Comparison of ENCODE assay signal across 1 cellular context in the genomic region with DNA sequence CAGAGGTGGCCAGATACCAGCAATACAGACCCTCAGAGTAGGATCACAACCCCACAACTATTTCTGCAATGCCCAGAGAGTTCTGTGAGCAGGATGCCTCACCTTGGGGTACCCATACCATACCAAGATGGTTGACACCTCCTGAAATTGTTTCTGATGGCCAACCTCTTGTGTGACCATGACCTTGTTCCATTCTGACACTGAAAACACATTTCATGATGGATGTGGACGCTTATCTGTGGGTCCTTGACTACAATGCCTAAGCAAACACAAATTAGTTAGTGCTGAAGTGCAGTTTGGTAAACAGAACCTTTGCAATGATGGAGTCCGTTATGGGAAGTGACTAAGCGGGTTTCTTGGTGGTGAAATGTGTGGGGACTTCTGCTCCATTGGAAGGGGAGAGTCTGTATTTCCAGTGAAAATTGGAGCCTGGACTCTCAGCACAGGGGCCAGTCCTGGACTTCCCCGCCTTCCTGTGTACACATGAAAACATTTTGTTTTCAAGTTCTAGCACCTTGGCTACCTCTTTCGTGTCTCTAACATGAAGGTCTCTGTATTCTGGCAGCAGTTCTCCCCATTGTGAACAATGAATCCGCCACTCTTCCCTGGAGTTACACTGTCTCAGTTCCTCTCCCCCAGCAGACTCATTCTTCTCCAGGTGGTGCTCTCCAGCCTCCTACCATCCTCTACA.
TF ChIP-seq lines count a peak whose summit lies in the region.

No MANE protein-coding gene starts in this region.

TF ChIP-seq in HepG2, 621 proteins besides CTCF, POLR2A, EP300 and RAD21 (continued from another document and continues in another):
- TF ChIP-seq, protein P1, sequence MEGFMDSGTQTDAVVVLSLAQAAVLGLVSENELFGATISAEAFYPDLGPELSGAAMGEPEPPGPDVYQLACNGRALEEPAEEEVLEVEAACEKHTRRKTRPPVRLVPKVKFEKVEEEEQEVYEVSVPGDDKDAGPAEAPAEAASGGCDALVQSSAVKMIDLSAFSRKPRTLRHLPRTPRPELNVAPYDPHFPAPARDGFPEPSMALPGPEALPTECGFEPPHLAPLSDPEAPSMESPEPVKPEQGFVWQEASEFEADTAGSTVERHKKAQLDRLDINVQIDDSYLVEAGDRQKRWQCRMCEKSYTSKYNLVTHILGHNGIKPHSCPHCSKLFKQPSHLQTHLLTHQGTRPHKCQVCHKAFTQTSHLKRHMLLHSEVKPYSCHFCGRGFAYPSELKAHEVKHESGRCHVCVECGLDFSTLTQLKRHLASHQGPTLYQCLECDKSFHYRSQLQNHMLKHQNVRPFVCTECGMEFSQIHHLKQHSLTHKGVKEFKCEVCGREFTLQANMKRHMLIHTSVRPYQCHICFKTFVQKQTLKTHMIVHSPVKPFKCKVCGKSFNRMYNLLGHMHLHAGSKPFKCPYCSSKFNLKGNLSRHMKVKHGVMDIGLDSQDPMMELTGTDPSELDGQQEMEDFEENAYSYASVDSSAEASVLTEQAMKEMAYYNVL (CRISPR knock-in tag; IDR thresholded peaks at IDR 0.05; ENCODE audit: borderline replicate concordance): peak; percentile 89
- TF ChIP-seq DR1 (CRISPR knock-in tag; IDR thresholded peaks at IDR 0.05): no peak
- TF ChIP-seq, protein P2, sequence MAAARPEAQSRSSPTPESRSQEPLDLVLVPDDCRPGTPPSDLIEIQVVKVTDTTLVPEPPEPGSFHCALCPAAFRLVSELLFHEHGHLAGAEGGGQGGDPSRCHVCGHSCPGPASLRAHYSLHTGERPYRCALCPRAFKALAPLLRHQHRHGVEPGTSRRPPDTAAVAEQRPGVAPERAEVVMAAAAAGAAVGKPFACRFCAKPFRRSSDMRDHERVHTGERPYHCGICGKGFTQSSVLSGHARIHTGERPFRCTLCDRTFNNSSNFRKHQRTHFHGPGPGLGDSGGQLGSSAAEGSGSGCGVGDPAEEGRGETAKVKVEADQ (CRISPR knock-in tag; IDR thresholded peaks at IDR 0.05; ENCODE audit: borderline replicate concordance): 0 out of 2 replicates have a peak, but pooled peaks have one; percentile 32
- peak; percentile 51; the same call in 1 of the 2 replicates for TF ChIP-seq ZNF607 (CRISPR knock-in tag; IDR thresholded peaks at IDR 0.05; ENCODE audit: borderline replicate concordance)
- TF ChIP-seq, protein P3, sequence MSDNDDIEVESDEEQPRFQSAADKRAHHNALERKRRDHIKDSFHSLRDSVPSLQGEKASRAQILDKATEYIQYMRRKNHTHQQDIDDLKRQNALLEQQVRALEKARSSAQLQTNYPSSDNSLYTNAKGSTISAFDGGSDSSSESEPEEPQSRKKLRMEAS (IDR thresholded peaks at IDR 0.05): peak; percentile 81
- TF ChIP-seq CBX1 (IDR thresholded peaks at IDR 0.05; ENCODE audit: low read depth): peak; percentile 84
- peak; percentile 60; the same call in 1 of the 2 replicates for TF ChIP-seq ZNF430 (CRISPR knock-in tag; IDR thresholded peaks at IDR 0.05)
- TF ChIP-seq ZNF564 (CRISPR knock-in tag; IDR thresholded peaks at IDR 0.05): 0 out of 2 replicates have a peak, but pooled peaks have one; percentile 73
- peak; percentile 96 for TF ChIP-seq BCL6 (CRISPR knock-in tag; IDR thresholded peaks at IDR 0.05)
- TF ChIP-seq KDM1A (CRISPR knock-in tag; IDR thresholded peaks at IDR 0.05): peak; percentile 59; the same call in 1 of the 2 replicates
- TF ChIP-seq, protein P4, sequence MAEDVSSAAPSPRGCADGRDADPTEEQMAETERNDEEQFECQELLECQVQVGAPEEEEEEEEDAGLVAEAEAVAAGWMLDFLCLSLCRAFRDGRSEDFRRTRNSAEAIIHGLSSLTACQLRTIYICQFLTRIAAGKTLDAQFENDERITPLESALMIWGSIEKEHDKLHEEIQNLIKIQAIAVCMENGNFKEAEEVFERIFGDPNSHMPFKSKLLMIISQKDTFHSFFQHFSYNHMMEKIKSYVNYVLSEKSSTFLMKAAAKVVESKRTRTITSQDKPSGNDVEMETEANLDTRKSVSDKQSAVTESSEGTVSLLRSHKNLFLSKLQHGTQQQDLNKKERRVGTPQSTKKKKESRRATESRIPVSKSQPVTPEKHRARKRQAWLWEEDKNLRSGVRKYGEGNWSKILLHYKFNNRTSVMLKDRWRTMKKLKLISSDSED (CRISPR knock-in tag; IDR thresholded peaks at IDR 0.05): no peak
- TF ChIP-seq, protein P5, sequence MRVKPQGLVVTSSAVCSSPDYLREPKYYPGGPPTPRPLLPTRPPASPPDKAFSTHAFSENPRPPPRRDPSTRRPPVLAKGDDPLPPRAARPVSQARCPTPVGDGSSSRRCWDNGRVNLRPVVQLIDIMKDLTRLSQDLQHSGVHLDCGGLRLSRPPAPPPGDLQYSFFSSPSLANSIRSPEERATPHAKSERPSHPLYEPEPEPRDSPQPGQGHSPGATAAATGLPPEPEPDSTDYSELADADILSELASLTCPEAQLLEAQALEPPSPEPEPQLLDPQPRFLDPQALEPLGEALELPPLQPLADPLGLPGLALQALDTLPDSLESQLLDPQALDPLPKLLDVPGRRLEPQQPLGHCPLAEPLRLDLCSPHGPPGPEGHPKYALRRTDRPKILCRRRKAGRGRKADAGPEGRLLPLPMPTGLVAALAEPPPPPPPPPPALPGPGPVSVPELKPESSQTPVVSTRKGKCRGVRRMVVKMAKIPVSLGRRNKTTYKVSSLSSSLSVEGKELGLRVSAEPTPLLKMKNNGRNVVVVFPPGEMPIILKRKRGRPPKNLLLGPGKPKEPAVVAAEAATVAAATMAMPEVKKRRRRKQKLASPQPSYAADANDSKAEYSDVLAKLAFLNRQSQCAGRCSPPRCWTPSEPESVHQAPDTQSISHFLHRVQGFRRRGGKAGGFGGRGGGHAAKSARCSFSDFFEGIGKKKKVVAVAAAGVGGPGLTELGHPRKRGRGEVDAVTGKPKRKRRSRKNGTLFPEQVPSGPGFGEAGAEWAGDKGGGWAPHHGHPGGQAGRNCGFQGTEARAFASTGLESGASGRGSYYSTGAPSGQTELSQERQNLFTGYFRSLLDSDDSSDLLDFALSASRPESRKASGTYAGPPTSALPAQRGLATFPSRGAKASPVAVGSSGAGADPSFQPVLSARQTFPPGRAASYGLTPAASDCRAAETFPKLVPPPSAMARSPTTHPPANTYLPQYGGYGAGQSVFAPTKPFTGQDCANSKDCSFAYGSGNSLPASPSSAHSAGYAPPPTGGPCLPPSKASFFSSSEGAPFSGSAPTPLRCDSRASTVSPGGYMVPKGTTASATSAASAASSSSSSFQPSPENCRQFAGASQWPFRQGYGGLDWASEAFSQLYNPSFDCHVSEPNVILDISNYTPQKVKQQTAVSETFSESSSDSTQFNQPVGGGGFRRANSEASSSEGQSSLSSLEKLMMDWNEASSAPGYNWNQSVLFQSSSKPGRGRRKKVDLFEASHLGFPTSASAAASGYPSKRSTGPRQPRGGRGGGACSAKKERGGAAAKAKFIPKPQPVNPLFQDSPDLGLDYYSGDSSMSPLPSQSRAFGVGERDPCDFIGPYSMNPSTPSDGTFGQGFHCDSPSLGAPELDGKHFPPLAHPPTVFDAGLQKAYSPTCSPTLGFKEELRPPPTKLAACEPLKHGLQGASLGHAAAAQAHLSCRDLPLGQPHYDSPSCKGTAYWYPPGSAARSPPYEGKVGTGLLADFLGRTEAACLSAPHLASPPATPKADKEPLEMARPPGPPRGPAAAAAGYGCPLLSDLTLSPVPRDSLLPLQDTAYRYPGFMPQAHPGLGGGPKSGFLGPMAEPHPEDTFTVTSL (CRISPR knock-in tag; IDR thresholded peaks at IDR 0.05; ENCODE audit: borderline replicate concordance): peak; percentile 97
- no peak for TF ChIP-seq ZNF253 (CRISPR knock-in tag; IDR thresholded peaks at IDR 0.05; ENCODE audit: borderline replicate concordance)
- TF ChIP-seq SYNCRIP (IDR thresholded peaks at IDR 0.05; ENCODE audit: insufficient read depth, low read depth, low read length): no peak
- no peak for TF ChIP-seq KLF15 (CRISPR knock-in tag; IDR thresholded peaks at IDR 0.05; ENCODE audit: borderline replicate concordance)
- TF ChIP-seq, protein P6, sequence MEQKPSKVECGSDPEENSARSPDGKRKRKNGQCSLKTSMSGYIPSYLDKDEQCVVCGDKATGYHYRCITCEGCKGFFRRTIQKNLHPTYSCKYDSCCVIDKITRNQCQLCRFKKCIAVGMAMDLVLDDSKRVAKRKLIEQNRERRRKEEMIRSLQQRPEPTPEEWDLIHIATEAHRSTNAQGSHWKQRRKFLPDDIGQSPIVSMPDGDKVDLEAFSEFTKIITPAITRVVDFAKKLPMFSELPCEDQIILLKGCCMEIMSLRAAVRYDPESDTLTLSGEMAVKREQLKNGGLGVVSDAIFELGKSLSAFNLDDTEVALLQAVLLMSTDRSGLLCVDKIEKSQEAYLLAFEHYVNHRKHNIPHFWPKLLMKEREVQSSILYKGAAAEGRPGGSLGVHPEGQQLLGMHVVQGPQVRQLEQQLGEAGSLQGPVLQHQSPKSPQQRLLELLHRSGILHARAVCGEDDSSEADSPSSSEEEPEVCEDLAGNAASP (CRISPR knock-in tag; IDR thresholded peaks at IDR 0.05; ENCODE audit: borderline replicate concordance): peak; percentile 96; the same call in 1 of the 2 replicates
- TF ChIP-seq ZNF484 (CRISPR knock-in tag; IDR thresholded peaks at IDR 0.05; ENCODE audit: borderline replicate concordance, low read depth): no peak
- TF ChIP-seq, protein P7, sequence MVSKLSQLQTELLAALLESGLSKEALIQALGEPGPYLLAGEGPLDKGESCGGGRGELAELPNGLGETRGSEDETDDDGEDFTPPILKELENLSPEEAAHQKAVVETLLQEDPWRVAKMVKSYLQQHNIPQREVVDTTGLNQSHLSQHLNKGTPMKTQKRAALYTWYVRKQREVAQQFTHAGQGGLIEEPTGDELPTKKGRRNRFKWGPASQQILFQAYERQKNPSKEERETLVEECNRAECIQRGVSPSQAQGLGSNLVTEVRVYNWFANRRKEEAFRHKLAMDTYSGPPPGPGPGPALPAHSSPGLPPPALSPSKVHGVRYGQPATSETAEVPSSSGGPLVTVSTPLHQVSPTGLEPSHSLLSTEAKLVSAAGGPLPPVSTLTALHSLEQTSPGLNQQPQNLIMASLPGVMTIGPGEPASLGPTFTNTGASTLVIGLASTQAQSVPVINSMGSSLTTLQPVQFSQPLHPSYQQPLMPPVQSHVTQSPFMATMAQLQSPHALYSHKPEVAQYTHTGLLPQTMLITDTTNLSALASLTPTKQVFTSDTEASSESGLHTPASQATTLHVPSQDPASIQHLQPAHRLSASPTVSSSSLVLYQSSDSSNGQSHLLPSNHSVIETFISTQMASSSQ (IDR thresholded peaks at IDR 0.05; ENCODE audit: low read depth): peak; percentile 83
- TF ChIP-seq, protein P7 (CRISPR knock-in tag; IDR thresholded peaks at IDR 0.05; ENCODE audit: borderline replicate concordance): peak; percentile 94
- TF ChIP-seq HDAC1 (CRISPR knock-in tag; IDR thresholded peaks at IDR 0.05): peak; percentile 97
- no peak for TF ChIP-seq MTF1 (CRISPR knock-in tag; IDR thresholded peaks at IDR 0.05)
- TF ChIP-seq, protein P8, sequence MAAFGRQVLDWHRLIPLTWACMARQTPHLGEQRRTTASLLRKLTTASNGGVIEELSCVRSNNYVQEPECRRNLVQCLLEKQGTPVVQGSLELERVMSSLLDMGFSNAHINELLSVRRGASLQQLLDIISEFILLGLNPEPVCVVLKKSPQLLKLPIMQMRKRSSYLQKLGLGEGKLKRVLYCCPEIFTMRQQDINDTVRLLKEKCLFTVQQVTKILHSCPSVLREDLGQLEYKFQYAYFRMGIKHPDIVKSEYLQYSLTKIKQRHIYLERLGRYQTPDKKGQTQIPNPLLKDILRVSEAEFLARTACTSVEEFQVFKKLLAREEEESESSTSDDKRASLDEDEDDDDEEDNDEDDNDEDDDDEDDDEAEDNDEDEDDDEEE (CRISPR knock-in tag; IDR thresholded peaks at IDR 0.05): no peak
- no peak for TF ChIP-seq AGO2 (optimal IDR thresholded peaks at IDR 0.05; ENCODE audit: low read depth, low read length)
- peak; percentile 82; the same call in 1 of the 2 replicates for TF ChIP-seq ZNF431 (CRISPR knock-in tag; IDR thresholded peaks at IDR 0.05; ENCODE audit: borderline replicate concordance, low read depth)
- TF ChIP-seq TBX3 (IDR thresholded peaks at IDR 0.05; ENCODE audit: borderline replicate concordance): peak; percentile 98
- peak; percentile 44; the same call in 1 of the 2 replicates for TF ChIP-seq NAIF1 (CRISPR knock-in tag; IDR thresholded peaks at IDR 0.05; ENCODE audit: borderline replicate concordance)
- TF ChIP-seq, protein P9, sequence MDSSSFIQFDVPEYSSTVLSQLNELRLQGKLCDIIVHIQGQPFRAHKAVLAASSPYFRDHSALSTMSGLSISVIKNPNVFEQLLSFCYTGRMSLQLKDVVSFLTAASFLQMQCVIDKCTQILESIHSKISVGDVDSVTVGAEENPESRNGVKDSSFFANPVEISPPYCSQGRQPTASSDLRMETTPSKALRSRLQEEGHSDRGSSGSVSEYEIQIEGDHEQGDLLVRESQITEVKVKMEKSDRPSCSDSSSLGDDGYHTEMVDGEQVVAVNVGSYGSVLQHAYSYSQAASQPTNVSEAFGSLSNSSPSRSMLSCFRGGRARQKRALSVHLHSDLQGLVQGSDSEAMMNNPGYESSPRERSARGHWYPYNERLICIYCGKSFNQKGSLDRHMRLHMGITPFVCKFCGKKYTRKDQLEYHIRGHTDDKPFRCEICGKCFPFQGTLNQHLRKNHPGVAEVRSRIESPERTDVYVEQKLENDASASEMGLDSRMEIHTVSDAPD (CRISPR knock-in tag; IDR thresholded peaks at IDR 0.05): no peak
- TF ChIP-seq ZNF343 (CRISPR knock-in tag; IDR thresholded peaks at IDR 0.05): no peak
- TF ChIP-seq ISL2 (CRISPR knock-in tag; IDR thresholded peaks at IDR 0.05): peak; percentile 99
- TF ChIP-seq, protein P10, sequence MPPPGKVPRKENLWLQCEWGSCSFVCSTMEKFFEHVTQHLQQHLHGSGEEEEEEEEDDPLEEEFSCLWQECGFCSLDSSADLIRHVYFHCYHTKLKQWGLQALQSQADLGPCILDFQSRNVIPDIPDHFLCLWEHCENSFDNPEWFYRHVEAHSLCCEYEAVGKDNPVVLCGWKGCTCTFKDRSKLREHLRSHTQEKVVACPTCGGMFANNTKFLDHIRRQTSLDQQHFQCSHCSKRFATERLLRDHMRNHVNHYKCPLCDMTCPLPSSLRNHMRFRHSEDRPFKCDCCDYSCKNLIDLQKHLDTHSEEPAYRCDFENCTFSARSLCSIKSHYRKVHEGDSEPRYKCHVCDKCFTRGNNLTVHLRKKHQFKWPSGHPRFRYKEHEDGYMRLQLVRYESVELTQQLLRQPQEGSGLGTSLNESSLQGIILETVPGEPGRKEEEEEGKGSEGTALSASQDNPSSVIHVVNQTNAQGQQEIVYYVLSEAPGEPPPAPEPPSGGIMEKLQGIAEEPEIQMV (CRISPR knock-in tag; IDR thresholded peaks at IDR 0.05; ENCODE audit: low read depth): no peak
- TF ChIP-seq ZNF326 (CRISPR knock-in tag; IDR thresholded peaks at IDR 0.05; ENCODE audit: borderline replicate concordance): no peak
- peak; percentile 95 for TF ChIP-seq ZNF644 (CRISPR knock-in tag; IDR thresholded peaks at IDR 0.05; ENCODE audit: low read depth)
- peak; percentile 81; the same call in 1 of the 2 replicates for TF ChIP-seq RFXANK (CRISPR knock-in tag; IDR thresholded peaks at IDR 0.05)
- peak; percentile 73 for TF ChIP-seq TGIF2 (CRISPR knock-in tag; IDR thresholded peaks at IDR 0.05)
- TF ChIP-seq SRSF4 (IDR thresholded peaks at IDR 0.05; ENCODE audit: low read depth, low read length, poor library complexity, severe bottlenecking): no peak
- peak; percentile 89 for TF ChIP-seq CBFB (CRISPR knock-in tag; IDR thresholded peaks at IDR 0.05)
